In the genomic region with DNA sequence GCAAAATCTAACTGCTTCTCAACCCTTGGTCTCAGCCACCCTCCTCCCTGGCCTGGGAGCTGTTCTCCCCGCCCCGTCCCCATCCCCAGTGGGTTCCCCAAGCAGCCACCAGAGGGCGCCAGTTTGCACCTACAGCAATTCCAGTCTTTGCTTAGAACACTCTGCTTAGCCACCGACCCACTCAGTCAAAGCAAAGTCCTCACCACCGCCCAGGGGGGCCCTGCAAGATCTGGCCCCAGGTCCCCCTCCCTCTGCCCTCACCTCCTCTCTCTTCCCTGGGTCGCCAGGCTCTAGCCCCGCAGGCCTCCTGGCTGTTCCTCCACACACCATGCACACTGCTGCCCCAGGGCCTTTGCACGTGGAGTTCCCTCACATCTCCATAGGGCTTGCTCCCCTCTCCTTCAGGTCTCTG, we compare ENCODE assay signal across 10 cellular contexts. TPM values are rescaled to one million over a fixed set of nuclear protein-coding genes. Genes with fewer than 3 reads are reported as not detected.
DNase-seq lines count a peak whose midpoint lies in the region; ATAC-seq and TF ChIP-seq lines count a peak whose summit lies in the region.
"Had no signal": no experiment of that assay in that cellular context is flagged by ENCODE, and none has a peak within 500 bp of the region (broad histone marks: within the 10 kb centered on the region; RNA-seq: fewer than 3 reads in every experiment).

No MANE protein-coding gene starts in this region.

- ATAC-seq in activated CD4-positive, CD25-positive, alpha-beta regulatory T cell treated with anti-CD3 and anti-CD28 coated beads, Interleukin-2, amount 50 U/mL, for 24 hours = peak; percentile 86 to 92
- peak; percentile 77 to 86 (median 82) for ATAC-seq in right lobe of liver
- ATAC-seq in HG02840 (IDR thresholded peaks at IDR 0.05; ENCODE audit: low FRiP score, unreplicated experiment) = no peak

- H3K4me3 ChIP-seq in right lobe of liver = no peak overlapping the region
- H3K4me3 ChIP-seq: BLaER1 treated with 17β-estradiol and CSF1 and Interleukin-3, amounts not matched to agents 10 nM and 100 nM had no signal

- no peaks in the 10 kb centered on the region for H3K4me1 ChIP-seq in right lobe of liver

- TF ChIP-seq POLR2A in right lobe of liver (IDR thresholded peaks at IDR 0.05) = no peak

- H3K36me3 ChIP-seq in right lobe of liver = no peaks in the 10 kb centered on the region
- H3K36me3 ChIP-seq: BLaER1 treated with 17β-estradiol and CSF1 and Interleukin-3, amounts not matched to agents 10 nM and 100 nM had no signal

- DNase-seq in NCI-H1436 (lab: John Stamatoyannopoulos, UW) (peak; percentile 42), NCI-H1436 treated with DMSO at 0.1 percent for 48 hours (lab: John Stamatoyannopoulos, UW) (no peak), NCI-H1930 (lab: John Stamatoyannopoulos, UW) (peak; percentile 45 to 63), cerebellar cortex (ENCODE audit: low spot score) (peak; percentile 55), right lobe of liver (peak; percentile 71 to 73 (median 72))
- DNase-seq in stimulated activated CD8-positive, alpha-beta memory T cell treated with anti-CD3 and anti-CD28 coated beads, Interleukin-15, amount 100 ng/mL, for 24 hours (ENCODE audit: low read depth) = peak; percentile 81

- no peaks in the 10 kb centered on the region for H3K9me3 ChIP-seq in right lobe of liver
- H3K9me3 ChIP-seq: BLaER1 treated with 17β-estradiol and CSF1 and Interleukin-3, amounts not matched to agents 10 nM and 100 nM had no signal

- TF ChIP-seq CTCF in right lobe of liver (IDR thresholded peaks at IDR 0.05) = peak; percentile 54 to 80 (median 68)

- intact Hi-C loops in right lobe of liver (cut with DNase I) = no loop called here

- no peak overlapping the region for H3K27ac ChIP-seq in right lobe of liver
- H3K27ac ChIP-seq: BLaER1 treated with 17β-estradiol and CSF1 and Interleukin-3, amounts not matched to agents 10 nM and 100 nM had no signal

- WGBS in right lobe of liver (ENCODE audit: insufficient coverage, low coverage, low lambda C conversion rate, missing lambda C conversion rate) = 61% methylated on average over 5 of the region's 8 CpGs

- no peaks in the 10 kb centered on the region for H3K27me3 ChIP-seq in right lobe of liver
- H3K27me3 ChIP-seq: BLaER1 treated with 17β-estradiol and CSF1 and Interleukin-3, amounts not matched to agents 10 nM and 100 nM had no signal

RNA-seq across cellular contexts. Expression of a gene that starts 12.4 kb away (rescaled TPM):
- total RNA-seq in right lobe of liver = 10 to 100 TPM in 3 of 6 experiments, 1 to 10 TPM in 3; 6.5 to 15.1 (median 9.8) TPM

RNA-seq across cellular contexts. Expression of a gene that starts 12.8 kb away (rescaled TPM):
- total RNA-seq in right lobe of liver = under 1 TPM in 1 of 6 experiments, not detected in 5; 0.80 TPM
- total RNA-seq: frontal cortex had no signal

RNA-seq across cellular contexts. Expression of a gene that starts 26.0 kb away (rescaled TPM):
- 10 to 100 TPM in 1 of 6 experiments, 1 to 10 TPM in 5; 2.8 to 14.2 (median 5.6) TPM for total RNA-seq in right lobe of liver

RNA-seq across cellular contexts. Expression of a gene that starts 40.0 kb away (rescaled TPM):
- total RNA-seq in right lobe of liver = 10 to 100 TPM; 69.1 to 83.1 (median 77.1) TPM

RNA-seq across cellular contexts. Expression of a gene that starts 42.1 kb away (rescaled TPM):
- total RNA-seq in right lobe of liver = under 1 TPM; 0.09 to 0.29 (median 0.22) TPM
